In genomic region chr11:117866526-117866925, GRCh38 we compare ENCODE assay signal across 14 cellular contexts. TPM values are rescaled to one million over a fixed set of nuclear protein-coding genes. Genes with fewer than 3 reads are reported as not detected.
"Had no signal": no experiment of that assay in that cellular context is flagged by ENCODE, and none has a peak within 500 bp of the region (broad histone marks: within the 10 kb centered on the region; RNA-seq: fewer than 3 reads in every experiment).

No MANE protein-coding gene starts in this region.

- H3K27ac ChIP-seq: SK-N-MC, VCaP had no signal

- ATAC-seq: activated CD4-positive, alpha-beta T cell treated with anti-CD3 and anti-CD28 coated beads for 36 hours; activated CD8-positive, alpha-beta T cell treated with anti-CD3 and anti-CD28 coated beads for 36 hours; left cardiac atrium; natural killer cell treated with Interleukin-12 subunit alpha and Interleukin-12 subunit beta and Interleukin-15 and Interleukin-18, amount 100 ng/mL, for 72 hours; T-cell had no signal

- H3K27me3 ChIP-seq: transverse colon had no signal

- H3K4me3 ChIP-seq: SK-N-MC, transverse colon had no signal

- H3K36me3 ChIP-seq: transverse colon had no signal

- DNase-seq: activated CD4-positive, alpha-beta T cell treated with anti-CD3 and anti-CD28 coated beads for 36 hours; activated CD8-positive, alpha-beta memory T cell treated with anti-CD3 and anti-CD28 coated beads, Interleukin-2, amount 50 U/mL, for 48 hours; activated CD8-positive, alpha-beta T cell treated with anti-CD3 and anti-CD28 coated beads for 36 hours; activated naive CD4-positive, alpha-beta T cell treated with anti-CD3 and anti-CD28 coated beads for 36 hours; immature natural killer cell; left cardiac atrium; small intestine; T-cell; T1000; transverse colon had no signal

RNA-seq across cellular contexts. Expression of gene FXYD6, which starts 9.9 kb away (rescaled TPM):
- total RNA-seq: activated CD8-positive, alpha-beta T cell treated with anti-CD3 and anti-CD28 coated beads for 36 hours; activated naive CD4-positive, alpha-beta T cell treated with anti-CD3 and anti-CD28 coated beads for 36 hours; natural killer cell treated with Interleukin-12 subunit alpha and Interleukin-12 subunit beta and Interleukin-15 and Interleukin-18, amount 100 ng/mL, for 72 hours had no signal

RNA-seq across cellular contexts. Expression of gene FXYD2, which starts 42.0 kb away (rescaled TPM):
- total RNA-seq: osteocyte had no signal
